Comparison of ENCODE assay signal across 8 cellular contexts in genomic region chr12:124906606-124907261, GRCh38. TPM values are rescaled to one million over a fixed set of nuclear protein-coding genes. Genes with fewer than 3 reads are reported as not detected.
DNase-seq lines count a peak whose midpoint lies in the region; ATAC-seq and TF ChIP-seq lines count a peak whose summit lies in the region.

No MANE protein-coding gene starts in this region.

- ATAC-seq in GM18517 (IDR thresholded peaks at IDR 0.05; ENCODE audit: unreplicated experiment) (peak; percentile 59), HG03060 (IDR thresholded peaks at IDR 0.05; ENCODE audit: low read depth, unreplicated experiment) (peak; percentile 36), T-helper 17 cell (peak; percentile 85)

- CTCF ChIA-PET in mammary epithelial cell (lab: Charles Lee; ENCODE audit: low non-redundant PET) = interaction anchor here (0.5 to 1.3 kb wide), 6 partner anchors 11 to 179 kb away, joined by 3 to 21 read pairs (median 4); no protein-coding TSS in a partner anchor

- in situ Hi-C loops in mammary epithelial cell (cut with MboI; ENCODE audit: low sequenced_read_pairs in 2 of 2) = no loop called here

- no peak overlapping the region for H3K9ac ChIP-seq in mammary epithelial cell (ENCODE audit: insufficient read depth, low read length)

- peak; percentile 58 to 89 (median 66) for DNase-seq in T-helper 17 cell
- DNase-seq in mammary epithelial cell = peak; percentile 89
- peak; percentile 93 for DNase-seq in kidney tubule cell (ENCODE audit: low spot score)
- DNase-seq in stimulated activated CD4-positive, alpha-beta T cell treated with anti-CD3 and anti-CD28 coated beads, Interleukin-4, amount 100 ng/mL, for 48 hours (ENCODE audit: low read depth in 2 of 2) = peak; percentile 82 to 87
- no peak for DNase-seq in NCI-H1105 treated with DMSO at 0.1 percent for 48 hours (lab: John Stamatoyannopoulos, UW)
- DNase-seq in anterior cingulate cortex (lab: John Stamatoyannopoulos, UW) = no peak

- H3K4me2 ChIP-seq in mammary epithelial cell (ENCODE audit: insufficient read depth, low read depth, low read length) = no peak overlapping the region

- no peak overlapping the region for H3K4me3 ChIP-seq in mammary epithelial cell (replicated peaks in 1 of 3; ENCODE audit: insufficient read depth in 1 of 3, low read depth in 2 of 3, low read length in 3 of 3)

- H3K79me2 ChIP-seq in mammary epithelial cell (ENCODE audit: insufficient read depth, low read length) = peaks cover 16% of the 10 kb centered on the region

- BruUV-seq in mammary epithelial cell (replicated peaks; lab: Mats Ljungman, UMichigan) = no TSS peak

- WGBS in mammary epithelial cell (ENCODE audit: low coverage, missing lambda C conversion rate) = 0% methylated on average over 2 of the region's 2 CpGs

- H3K27ac ChIP-seq in mammary epithelial cell (ENCODE audit: insufficient read depth, low read depth, low read length) = no peak overlapping the region

- no peak overlapping the region for H3K4me3 Mint-ChIP-seq in T-helper 17 cell

- H3K9me3 ChIP-seq in T-helper 17 cell (ENCODE audit: control insufficient read depth, low read length, poor library complexity, severe bottlenecking) = no peaks in the 10 kb centered on the region
- no peaks in the 10 kb centered on the region for H3K9me3 ChIP-seq in mammary epithelial cell (replicated peaks; ENCODE audit: insufficient read depth, low read length)

- H3K27me3 Mint-ChIP-seq in T-helper 17 cell = no peaks in the 10 kb centered on the region

- H2AFZ ChIP-seq in mammary epithelial cell (ENCODE audit: low read depth, low read length) = no peak overlapping the region

- TF ChIP-seq CTCF in mammary epithelial cell (conservative IDR thresholded peaks at IDR 0.05 in 1 of 2, IDR thresholded peaks at IDR 0.05 in 1 of 2; ENCODE audit: extremely low read depth in 1 of 2, insufficient read depth in 1 of 2, low read depth in 1 of 2, low read length in 2 of 2) = peak; percentile 97 to 100

- H3K27ac Mint-ChIP-seq in T-helper 17 cell = peak overlapping the region; percentile 82

- H3K4me1 Mint-ChIP-seq in T-helper 17 cell = peaks cover 28% of the 10 kb centered on the region

- peaks cover 8% of the 10 kb centered on the region for H3K36me3 Mint-ChIP-seq in T-helper 17 cell (ENCODE audit: low read depth)

- dilution Hi-C loops in mammary epithelial cell (cut with HindIII; ENCODE audit: low sequenced_read_pairs) = no loop called here

- H3K36me3 ChIP-seq in mammary epithelial cell (ENCODE audit: insufficient read depth, low read length) = peaks cover 10% of the 10 kb centered on the region

- H4K20me1 ChIP-seq in mammary epithelial cell (ENCODE audit: insufficient read depth, low read length) = peaks cover 10% of the 10 kb centered on the region

- no peaks in the 10 kb centered on the region for H3K27me3 ChIP-seq in mammary epithelial cell (ENCODE audit: insufficient read depth, low read length)

- peaks cover 25% of the 10 kb centered on the region for H3K4me1 ChIP-seq in mammary epithelial cell (ENCODE audit: insufficient read depth, low read length)

- intact Hi-C loops in mammary epithelial cell (cut with micrococcal nuclease) = loop anchor here (1.0 to 10.0 kb wide), 6 partner anchors 34 to 872 kb away; partner anchors contain the start of genes AACS, NCOR2 and TMEM132B

RNA-seq across cellular contexts. Expression of gene UBC, which starts 7.7 kb away (rescaled TPM):
- total RNA-seq in T-helper 17 cell = 1,000 to 10,000 TPM; 1,335 to 1,398 TPM
- 1,000 to 10,000 TPM; 1,187 to 2,186 TPM for total RNA-seq in mammary epithelial cell
- polyA plus RNA-seq in mammary epithelial cell = 3,278 TPM
- 2,197 TPM for polyA minus RNA-seq in mammary epithelial cell

RNA-seq across cellular contexts. Expression of gene SCARB1, which starts 43.1 kb away (rescaled TPM):
- 1 to 10 TPM; 1.3 to 1.7 TPM for total RNA-seq in T-helper 17 cell
- total RNA-seq in mammary epithelial cell = 10 to 100 TPM; 44.8 to 60.9 TPM
- polyA plus RNA-seq in mammary epithelial cell = 122 TPM
- polyA minus RNA-seq in mammary epithelial cell = 117 TPM

Comparison
In these comparisons a context has a peak if more than half of its experiments do, and no peak if none do; other contexts are left out.
1. DNase-seq: peak in T-helper 17 cell (3 of 3), mammary epithelial cell (single experiment), kidney tubule cell (single experiment) and stimulated activated CD4-positive, alpha-beta T cell treated with anti-CD3 and anti-CD28 coated beads, Interleukin-4, amount 100 ng/mL, for 48 hours (2 of 2); none in NCI-H1105 treated with DMSO at 0.1 percent for 48 hours (single experiment) and anterior cingulate cortex (0 of 58).
2. RNA of gene SCARB1, which starts 43.1 kb away (total RNA-seq): 44.8 to 60.9 TPM in mammary epithelial cell; 1.3 to 1.7 TPM in T-helper 17 cell; every median in the first group is over 10 times any median in the second.
3. Peak in every context shown above with its lines, with median percentiles within 50 percentile points of each other: ATAC-seq.